In genomic region chr18:48361801-48362200, GRCh38 we compare ENCODE assay signal across 23 cellular contexts. TPM values are rescaled to one million over a fixed set of nuclear protein-coding genes. Genes with fewer than 3 reads are reported as not detected.
"Had no signal": no experiment of that assay in that cellular context is flagged by ENCODE, and none has a peak within 500 bp of the region (broad histone marks: within the 10 kb centered on the region; RNA-seq: fewer than 3 reads in every experiment).

No MANE protein-coding gene starts in this region.

- H3K36me3 ChIP-seq: adrenal gland had no signal

- H3K27ac ChIP-seq: adrenal gland had no signal

- H3K9me3 ChIP-seq: adrenal gland had no signal

- ATAC-seq: T-helper 17 cell had no signal

- H3K27me3 ChIP-seq: adrenal gland had no signal

- H3K4me3 ChIP-seq: adrenal gland had no signal

- DNase-seq: activated B cell treated with CpG ODN at 0.5 μM for 24 hours; activated CD4-positive, alpha-beta memory T cell treated with anti-CD3 and anti-CD28 coated beads for 36 hours; activated CD4-positive, alpha-beta T cell treated with anti-CD3 and anti-CD28 coated beads for 1 hour; activated CD4-positive, alpha-beta T cell treated with anti-CD3 and anti-CD28 coated beads, Interleukin-2, amount 10 ng/mL, durations not matched to agents 7 days and 5 days; activated CD8-positive, alpha-beta memory T cell treated with anti-CD3 and anti-CD28 coated beads, Interleukin-2, amount 50 U/mL, for 4 hours; activated naive CD4-positive, alpha-beta T cell treated with anti-CD3 and anti-CD28 coated beads, Interleukin-2, amount 50 U/mL, for 16 hours; activated naive CD8-positive, alpha-beta T cell treated with anti-CD3 and anti-CD28 coated beads, Interleukin-2, amount 10 ng/mL, durations not matched to agents 7 days and 5 days; activated T-cell treated with anti-CD3 and anti-CD28 coated beads, Interleukin-2, amount 50 U/mL, for 1 hour; anterior cingulate cortex; MM.1S; NCI-H1105; NCI-H1436; NCI-H1694 treated with DMSO at 0.1 percent for 48 hours; NCI-H2081; NCI-H2227 treated with DMSO at 0.1 percent for 48 hours; NCI-H446 treated with DMSO at 0.1 percent for 48 hours; NCI-H526; NCI-H774; SIG-M5; T-helper 17 cell; T-helper 9 cell had no signal

RNA-seq across cellular contexts. Expression of gene ZBTB7C, which starts 47.4 kb away (rescaled TPM):
- total RNA-seq: activated B cell treated with CpG ODN at 0.5 μM for 24 hours; activated naive CD8-positive, alpha-beta T cell treated with anti-CD3 and anti-CD28 coated beads, Interleukin-2, amount 10 ng/mL, durations not matched to agents 7 days and 5 days; OCI-LY7 had no signal
